Comparison of ENCODE assay signal across 1 cellular context in genomic region chr1:156080598-156081173, GRCh38.
TF ChIP-seq lines count a peak whose summit lies in the region.

No MANE protein-coding gene starts in this region.

TF ChIP-seq in HCT116, 20 proteins besides CTCF, POLR2A, EP300 and RAD21:
- no peak for TF ChIP-seq TCF7L2 (IDR thresholded peaks at IDR 0.05; ENCODE audit: borderline replicate concordance, extremely low read depth, insufficient read depth, insufficient read length)
- no peak for TF ChIP-seq ZBTB33 (IDR thresholded peaks at IDR 0.05; ENCODE audit: extremely low read depth, insufficient replicate concordance, low read length)
- TF ChIP-seq, protein P1, sequence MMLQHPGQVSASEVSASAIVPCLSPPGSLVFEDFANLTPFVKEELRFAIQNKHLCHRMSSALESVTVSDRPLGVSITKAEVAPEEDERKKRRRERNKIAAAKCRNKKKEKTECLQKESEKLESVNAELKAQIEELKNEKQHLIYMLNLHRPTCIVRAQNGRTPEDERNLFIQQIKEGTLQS (IDR thresholded peaks at IDR 0.05) = no peak
- TF ChIP-seq EZH2phosphoT487 (IDR thresholded peaks at IDR 0.05; ENCODE audit: borderline replicate concordance) = no peak
